17 cellular contexts compared by ENCODE assay signal in genomic region chr2:214591359-214591758, GRCh38.
DNase-seq lines count a peak whose midpoint lies in the region; ATAC-seq and TF ChIP-seq lines count a peak whose summit lies in the region.
"Had no signal": no experiment of that assay in that cellular context is flagged by ENCODE, and none has a peak within 500 bp of the region (broad histone marks: within the 10 kb centered on the region; RNA-seq: fewer than 3 reads in every experiment).

No MANE protein-coding gene starts in this region.

- H3K36me3 ChIP-seq in DND-41 (ENCODE audit: insufficient read depth, low read length) = no peaks in the 10 kb centered on the region
- H3K36me3 ChIP-seq in PC-3 (ENCODE audit: low read depth, low read length) = no peaks in the 10 kb centered on the region
- H3K36me3 ChIP-seq in heart left ventricle = no peaks in the 10 kb centered on the region
- H3K36me3 ChIP-seq: left lung, sigmoid colon had no signal

- H3K27ac ChIP-seq in 22Rv1 = no peak overlapping the region
- H3K27ac ChIP-seq in DND-41 (ENCODE audit: low read length) = no peak overlapping the region
- no peak overlapping the region for H3K27ac ChIP-seq in PC-3 (ENCODE audit: low read length)
- H3K27ac ChIP-seq in heart left ventricle = no peak overlapping the region
- H3K27ac ChIP-seq: epithelial cell of prostate, left lung, sigmoid colon had no signal

- TF ChIP-seq CTCF in 22Rv1 (IDR thresholded peaks at IDR 0.05) = peak; percentile 24; the same call in 1 of the 2 replicates
- TF ChIP-seq CTCF in DND-41 (IDR thresholded peaks at IDR 0.05; ENCODE audit: borderline replicate concordance, extremely low read depth, low read length, poor library complexity, severe bottlenecking) = peak; percentile 13
- peak; percentile 52; the same call in 1 of the 2 replicates for TF ChIP-seq CTCF in PC-3 (conservative IDR thresholded peaks at IDR 0.05; ENCODE audit: low read depth, low read length)
- TF ChIP-seq CTCF in epithelial cell of proximal tubule (conservative IDR thresholded peaks at IDR 0.05; ENCODE audit: low read depth, low read length) = peak; percentile 46
- TF ChIP-seq CTCF in heart left ventricle (IDR thresholded peaks at IDR 0.05) = peak in 4 of 12 donors; percentile 5 to 26 (median 14)

- H3K9me3 ChIP-seq in DND-41 (ENCODE audit: insufficient read depth, low read length, severe bottlenecking) (no peaks in the 10 kb centered on the region), PC-3 (ENCODE audit: low read length) (no peaks in the 10 kb centered on the region), heart left ventricle (no peaks in the 10 kb centered on the region)
- H3K9me3 ChIP-seq: left lung, sigmoid colon had no signal

- CTCF ChIA-PET in PC-3 (lab: Charles Lee) = no interaction called here

- H3K4me1 ChIP-seq in DND-41 (ENCODE audit: insufficient read depth, low read length) = no peaks in the 10 kb centered on the region
- H3K4me1 ChIP-seq in PC-3 (ENCODE audit: insufficient read depth, low read length) = no peaks in the 10 kb centered on the region
- H3K4me1 ChIP-seq in heart left ventricle = no peaks in the 10 kb centered on the region
- H3K4me1 ChIP-seq: left lung had no signal

- H4K20me1 ChIP-seq in DND-41 (ENCODE audit: insufficient read depth, low read length) = no peaks in the 10 kb centered on the region
- H4K20me1 ChIP-seq in PC-3 (ENCODE audit: low read length) = no peaks in the 10 kb centered on the region

- no peaks in the 10 kb centered on the region for H3K9me2 ChIP-seq in PC-3 (replicated peaks; ENCODE audit: low read length)

- ATAC-seq in DND-41 (ENCODE audit: insufficient read depth, low read depth) (0 out of 3 replicates have a peak, but pooled peaks have one; percentile 40), PC-3 (peak; percentile 50; the same call in 1 of the 2 replicates), heart left ventricle (no peak)
- ATAC-seq: left lung; naive thymus-derived CD8-positive, alpha-beta T cell; stimulated activated naive CD8-positive, alpha-beta T cell treated with anti-CD3 and anti-CD28 coated beads, Interleukin-15, Interleukin-2, amounts not matched to agents 100 U/mL and 50 U/mL, for 24 hours had no signal

- H3K9ac ChIP-seq in DND-41 (ENCODE audit: low read depth, low read length) (no peak overlapping the region), PC-3 (ENCODE audit: low read length) (no peak overlapping the region)

- no peak for TF ChIP-seq POLR2A in heart left ventricle (IDR thresholded peaks at IDR 0.05)

- intact Hi-C loops in PC-3 (cut with micrococcal nuclease) (loop anchor here (5.0 to 10.0 kb wide), 3 partner anchors 44 to 787 kb away; no protein-coding TSS in a partner anchor), heart left ventricle (cut with DNase I) (no loop called here)

- 63 to 84% (median 69%) methylated on average over 1 of the region's 1 CpG for WGBS in heart left ventricle, 4 donors

- no peaks in the 10 kb centered on the region for H3F3A ChIP-seq in PC-3 (ENCODE audit: low read length, unreplicated experiment)

- H3K79me2 ChIP-seq in DND-41 (ENCODE audit: insufficient read depth, low read length) (no peaks in the 10 kb centered on the region), PC-3 (ENCODE audit: low read length) (no peaks in the 10 kb centered on the region)

- DNase-seq in DND-41 (no peak), PC-3 (peak; percentile 48), epithelial cell of proximal tubule (ENCODE audit: low read depth) (no peak), heart left ventricle (no peak), HuH-7.5 (ENCODE audit: low spot score) (no peak), NCI-H128 (lab: John Stamatoyannopoulos, UW; ENCODE audit: unreplicated experiment) (no peak)
- no peak for DNase-seq in activated naive CD4-positive, alpha-beta T cell treated with Interleukin-2 at 50 U/mL for 16 hours
- DNase-seq: activated naive CD4-positive, alpha-beta T cell treated with anti-CD3 and anti-CD28 coated beads, Interleukin-2, amount 50 U/mL, for 16 hours; C1 segment of cervical spinal cord; cerebellar nuclear complex; Kasumi-1; left lung; naive thymus-derived CD8-positive, alpha-beta T cell; sigmoid colon; stimulated activated naive CD8-positive, alpha-beta T cell treated with anti-CD3 and anti-CD28 coated beads, Interleukin-15, Interleukin-2, amounts not matched to agents 100 U/mL and 50 U/mL, for 24 hours had no signal

- H2AFZ ChIP-seq in DND-41 (ENCODE audit: low read depth, low read length) = no peak overlapping the region
- no peak overlapping the region for H2AFZ ChIP-seq in PC-3 (ENCODE audit: low read length)

- POLR2A ChIA-PET in PC-3 (lab: Charles Lee; ENCODE audit: unreplicated experiment) = no interaction called here

- BruUV-seq in PC-3 (replicated peaks; lab: Mats Ljungman, UMichigan) = no TSS peak

- H3K4me2 ChIP-seq in DND-41 (ENCODE audit: insufficient read depth, low read length) = no peak overlapping the region
- H3K4me2 ChIP-seq in PC-3 (ENCODE audit: low read length) = no peak overlapping the region

- no peak overlapping the region for H3K4me3 ChIP-seq in DND-41 (ENCODE audit: low read depth in 1 of 2, low read length in 2 of 2)
- no peak overlapping the region for H3K4me3 ChIP-seq in PC-3 (ENCODE audit: low read length)
- H3K4me3 ChIP-seq in epithelial cell of proximal tubule (ENCODE audit: low read depth, low read length) = no peak overlapping the region
- no peak overlapping the region for H3K4me3 ChIP-seq in heart left ventricle
- H3K4me3 ChIP-seq: left lung, sigmoid colon had no signal

- H3K27me3 ChIP-seq in DND-41 (ENCODE audit: insufficient read depth, low read length, poor library complexity) (no peaks in the 10 kb centered on the region), PC-3 (ENCODE audit: low read length) (no peaks in the 10 kb centered on the region), heart left ventricle (no peaks in the 10 kb centered on the region)
- H3K27me3 ChIP-seq: left lung, sigmoid colon had no signal

Comparison
In these comparisons a context has a peak if more than half of its experiments do, and no peak if none do; other contexts are left out.
1. ATAC-seq: peak in DND-41 (single experiment) and PC-3 (single experiment); none in heart left ventricle (0 of 4).